Comparison of ENCODE assay signal across 1 cellular context in the genomic region with DNA sequence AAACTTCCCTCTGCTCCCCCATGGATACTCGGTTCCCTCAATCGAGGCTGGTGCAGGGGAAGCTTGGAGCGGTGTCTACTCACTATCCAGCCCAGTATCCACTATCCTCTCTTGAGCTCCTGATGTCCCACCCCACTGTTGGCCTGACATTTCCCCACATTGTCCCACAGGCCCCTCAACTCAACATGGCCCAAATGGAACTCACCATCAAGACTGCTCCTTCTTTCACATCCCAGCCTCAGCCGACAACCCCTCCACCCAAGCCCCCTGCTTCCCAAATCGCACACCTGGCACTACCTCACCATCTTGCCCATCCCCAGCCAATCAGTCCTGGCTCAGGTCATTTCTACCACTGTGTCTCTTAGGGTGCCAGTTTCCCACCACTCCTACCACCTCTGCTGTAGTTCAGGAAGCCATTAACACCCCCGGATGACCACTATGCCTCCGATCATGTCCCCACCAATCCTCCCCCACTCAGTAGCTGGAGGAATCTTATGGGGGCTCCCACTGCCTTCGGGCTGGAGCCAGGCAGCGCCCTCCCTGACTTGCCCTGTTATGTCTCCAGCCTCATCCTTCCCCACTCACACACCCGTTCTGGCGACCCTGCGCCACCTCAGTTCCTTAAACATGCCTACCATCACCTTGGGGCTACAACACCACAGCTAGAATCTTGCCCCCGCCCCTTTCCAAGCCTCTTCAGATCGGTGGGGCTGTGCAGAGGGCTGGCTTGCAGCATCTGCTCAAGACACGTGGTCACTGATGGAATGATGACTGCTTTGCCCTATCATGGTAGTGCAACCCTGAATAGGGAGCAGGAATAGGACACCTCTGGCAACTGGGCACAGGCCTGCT.
TF ChIP-seq lines count a peak whose summit lies in the region.

No MANE protein-coding gene starts in this region.

TF ChIP-seq in H1, 55 proteins besides CTCF, POLR2A, EP300 and RAD21:
- TF ChIP-seq CBX8 (IDR thresholded peaks at IDR 0.05; ENCODE audit: borderline replicate concordance, low read depth, low read length) (no peak), TAF7 (optimal IDR thresholded peaks at IDR 0.05; ENCODE audit: borderline replicate concordance, low read depth, low read length) (no peak), GTF2F1 (IDR thresholded peaks at IDR 0.05; ENCODE audit: borderline replicate concordance, low read depth, low read length) (no peak), EZH2 (IDR thresholded peaks at IDR 0.05; ENCODE audit: low read depth, low read length, severe bottlenecking) (no peak), RFX5 (IDR thresholded peaks at IDR 0.05; ENCODE audit: borderline replicate concordance, low read depth, low read length) (no peak), EGR1 (IDR thresholded peaks at IDR 0.05; ENCODE audit: borderline replicate concordance, low read depth, low read length) (no peak), SUZ12 (IDR thresholded peaks at IDR 0.05; ENCODE audit: low read length) (no peak), CHD2 (IDR thresholded peaks at IDR 0.05; ENCODE audit: low read length) (no peak)
